ENCODE assay signal across 14 cellular contexts in the genomic region with DNA sequence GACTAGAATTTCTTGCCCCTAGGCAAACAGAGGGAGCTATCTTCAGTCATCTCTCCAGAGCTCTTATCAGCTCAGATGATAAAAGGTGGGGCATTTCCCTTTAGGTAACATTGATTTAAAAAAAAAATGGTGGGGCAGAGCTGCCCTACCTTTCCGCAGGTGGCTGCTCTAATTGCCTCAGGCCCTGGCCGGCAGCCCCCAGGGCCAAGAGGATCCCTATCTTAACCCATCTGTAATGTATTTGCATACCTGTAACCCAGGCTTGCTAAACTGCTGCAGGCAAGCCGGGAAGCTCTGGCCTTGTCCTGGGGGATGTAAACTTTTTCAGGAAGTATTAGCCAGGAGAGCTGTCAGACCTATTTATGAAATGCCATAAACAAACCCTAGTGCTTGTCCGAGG.
"Had no signal": no experiment of that assay in that cellular context is flagged by ENCODE, and none has a peak within 500 bp of the region (broad histone marks: within the 10 kb centered on the region; RNA-seq: fewer than 3 reads in every experiment).

No MANE protein-coding gene starts in this region.

- H3K27me3 ChIP-seq: body of pancreas, dorsolateral prefrontal cortex, spleen, thyroid gland had no signal

- H3K4me3 Mint-ChIP-seq: activated naive CD4-positive, alpha-beta T cell treated with anti-CD3 and anti-CD28 coated beads for 36 hours; activated T-cell treated with anti-CD3 and anti-CD28 coated beads, Interleukin-2, amount 50 U/mL, for 4 hours; natural killer cell had no signal

- H3K9me3 Mint-ChIP-seq: activated naive CD4-positive, alpha-beta T cell treated with anti-CD3 and anti-CD28 coated beads for 36 hours; activated T-cell treated with anti-CD3 and anti-CD28 coated beads, Interleukin-2, amount 50 U/mL, for 4 hours; natural killer cell had no signal

- H3K27ac Mint-ChIP-seq: activated naive CD4-positive, alpha-beta T cell treated with anti-CD3 and anti-CD28 coated beads for 36 hours; natural killer cell had no signal

- H3K36me3 Mint-ChIP-seq: natural killer cell had no signal

- H3K4me3 ChIP-seq: body of pancreas, dorsolateral prefrontal cortex, spleen, thyroid gland had no signal

- H3K9me3 ChIP-seq: body of pancreas, spleen, thyroid gland had no signal

- H3K27ac ChIP-seq: body of pancreas, dorsolateral prefrontal cortex, epithelial cell of prostate, spleen, thyroid gland had no signal

- H3K36me3 ChIP-seq: spleen, thyroid gland had no signal

- H3K4me1 ChIP-seq: body of pancreas had no signal

- DNase-seq: activated CD4-positive, alpha-beta T cell treated with anti-CD3 and anti-CD28 coated beads, Interleukin-2, amount 50 U/mL, for 1 hour; activated CD8-positive, alpha-beta memory T cell treated with anti-CD3 and anti-CD28 coated beads, Interleukin-2, amount 50 U/mL, for 4 hours; activated naive CD4-positive, alpha-beta T cell treated with anti-CD3 and anti-CD28 coated beads for 36 hours; activated T-cell treated with anti-CD3 and anti-CD28 coated beads, Interleukin-2, amount 50 U/mL, for 4 hours; body of pancreas; dorsolateral prefrontal cortex; foreskin fibroblast; natural killer cell; spleen; stimulated activated naive CD4-positive, alpha-beta T cell treated with Interleukin-2 at 50 U/mL for 16 hours; T-helper 9 cell; thyroid gland had no signal

- ATAC-seq: activated T-cell treated with anti-CD3 and anti-CD28 coated beads, Interleukin-2, amount 50 U/mL, for 4 hours; body of pancreas; natural killer cell; sciatic nerve had no signal

- H3K4me1 Mint-ChIP-seq: natural killer cell had no signal
